In the genomic region with DNA sequence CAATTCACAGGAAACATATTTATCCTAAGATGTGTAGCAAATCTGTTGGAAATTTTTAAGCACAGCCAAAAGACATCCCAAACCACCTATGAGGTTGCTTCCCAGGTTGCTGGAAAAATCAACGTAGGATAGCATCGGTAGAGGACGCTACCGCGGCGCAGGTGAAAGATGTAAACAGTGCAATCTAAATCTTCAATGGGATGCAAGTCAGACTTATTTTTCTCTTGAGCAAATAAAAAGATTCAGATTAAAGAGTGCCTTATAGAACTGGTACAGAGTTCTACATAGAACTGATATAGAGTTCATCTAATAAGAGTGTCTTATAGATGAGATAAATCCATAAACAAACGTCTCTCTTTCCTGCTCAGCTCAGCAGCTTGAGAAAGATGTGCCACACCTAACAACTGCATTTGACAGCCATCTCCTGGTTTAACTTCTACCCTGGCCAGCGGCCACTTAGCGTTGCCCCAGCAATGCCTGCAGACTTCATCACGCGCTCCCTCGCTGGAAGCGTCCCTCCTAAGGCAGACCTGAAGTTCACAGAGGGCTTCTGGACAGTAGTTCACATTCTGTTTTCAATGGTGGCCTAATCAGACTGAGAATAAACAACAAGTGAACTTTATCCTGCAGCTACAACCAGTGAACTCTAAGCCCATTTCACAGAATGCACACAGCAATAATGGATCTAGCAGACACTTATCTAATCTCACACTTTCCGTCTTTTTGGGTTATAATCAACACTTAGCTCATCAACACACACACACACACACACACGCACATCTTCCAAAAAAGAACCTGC, we compare ENCODE assay signal across 1 cellular context.
TF ChIP-seq lines count a peak whose summit lies in the region.

No MANE protein-coding gene starts in this region.

TF ChIP-seq in HepG2, 621 proteins besides CTCF, POLR2A, EP300 and RAD21 (continued from another document and continues in another):
- no peak for TF ChIP-seq CEBPZ (IDR thresholded peaks at IDR 0.05; ENCODE audit: low read length)
- TF ChIP-seq ZNF331 (CRISPR knock-in tag; IDR thresholded peaks at IDR 0.05), result peak; percentile 38; the same call in 1 of the 2 replicates
- no peak; the same call in 1 of the 2 replicates for TF ChIP-seq KLF12 (CRISPR knock-in tag; IDR thresholded peaks at IDR 0.05; ENCODE audit: borderline replicate concordance)
- TF ChIP-seq HMGA1 (CRISPR knock-in tag; conservative IDR thresholded peaks at IDR 0.05), result no peak
- TF ChIP-seq THYN1 (CRISPR knock-in tag; IDR thresholded peaks at IDR 0.05; ENCODE audit: borderline replicate concordance, low read depth), result 0 out of 2 replicates have a peak, but pooled peaks have one; percentile 20
- TF ChIP-seq, protein P1, sequence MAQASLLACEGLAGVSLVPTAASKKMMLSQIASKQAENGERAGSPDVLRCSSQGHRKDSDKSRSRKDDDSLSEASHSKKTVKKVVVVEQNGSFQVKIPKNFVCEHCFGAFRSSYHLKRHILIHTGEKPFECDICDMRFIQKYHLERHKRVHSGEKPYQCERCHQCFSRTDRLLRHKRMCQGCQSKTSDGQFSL (CRISPR knock-in tag; IDR thresholded peaks at IDR 0.05), result no peak
- no peak for TF ChIP-seq CHCHD3 (CRISPR knock-in tag; IDR thresholded peaks at IDR 0.05)
- TF ChIP-seq ETV6 (CRISPR knock-in tag; conservative IDR thresholded peaks at IDR 0.05), result no peak
- TF ChIP-seq RELA (CRISPR knock-in tag; IDR thresholded peaks at IDR 0.05), result 0 out of 2 replicates have a peak, but pooled peaks have one; percentile 46
- no peak for TF ChIP-seq TCF7L2 (IDR thresholded peaks at IDR 0.05; ENCODE audit: low read depth, low read length)
- peak; percentile 82 for TF ChIP-seq RXRB (CRISPR knock-in tag; IDR thresholded peaks at IDR 0.05; ENCODE audit: borderline replicate concordance)
- TF ChIP-seq, protein P2, sequence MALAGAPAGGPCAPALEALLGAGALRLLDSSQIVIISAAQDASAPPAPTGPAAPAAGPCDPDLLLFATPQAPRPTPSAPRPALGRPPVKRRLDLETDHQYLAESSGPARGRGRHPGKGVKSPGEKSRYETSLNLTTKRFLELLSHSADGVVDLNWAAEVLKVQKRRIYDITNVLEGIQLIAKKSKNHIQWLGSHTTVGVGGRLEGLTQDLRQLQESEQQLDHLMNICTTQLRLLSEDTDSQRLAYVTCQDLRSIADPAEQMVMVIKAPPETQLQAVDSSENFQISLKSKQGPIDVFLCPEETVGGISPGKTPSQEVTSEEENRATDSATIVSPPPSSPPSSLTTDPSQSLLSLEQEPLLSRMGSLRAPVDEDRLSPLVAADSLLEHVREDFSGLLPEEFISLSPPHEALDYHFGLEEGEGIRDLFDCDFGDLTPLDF (CRISPR knock-in tag; IDR thresholded peaks at IDR 0.05), result no peak
- TF ChIP-seq TEAD3 (CRISPR knock-in tag; optimal IDR thresholded peaks at IDR 0.05; ENCODE audit: borderline replicate concordance), result no peak
- TF ChIP-seq ZNF441 (CRISPR knock-in tag; IDR thresholded peaks at IDR 0.05; ENCODE audit: borderline replicate concordance), result no peak
- no peak for TF ChIP-seq SUZ12 (IDR thresholded peaks at IDR 0.05; ENCODE audit: low read depth, low read length)
- peak; percentile 64; the same call in 1 of the 2 replicates for TF ChIP-seq ZNF124 (CRISPR knock-in tag; IDR thresholded peaks at IDR 0.05)
- TF ChIP-seq, protein P3, sequence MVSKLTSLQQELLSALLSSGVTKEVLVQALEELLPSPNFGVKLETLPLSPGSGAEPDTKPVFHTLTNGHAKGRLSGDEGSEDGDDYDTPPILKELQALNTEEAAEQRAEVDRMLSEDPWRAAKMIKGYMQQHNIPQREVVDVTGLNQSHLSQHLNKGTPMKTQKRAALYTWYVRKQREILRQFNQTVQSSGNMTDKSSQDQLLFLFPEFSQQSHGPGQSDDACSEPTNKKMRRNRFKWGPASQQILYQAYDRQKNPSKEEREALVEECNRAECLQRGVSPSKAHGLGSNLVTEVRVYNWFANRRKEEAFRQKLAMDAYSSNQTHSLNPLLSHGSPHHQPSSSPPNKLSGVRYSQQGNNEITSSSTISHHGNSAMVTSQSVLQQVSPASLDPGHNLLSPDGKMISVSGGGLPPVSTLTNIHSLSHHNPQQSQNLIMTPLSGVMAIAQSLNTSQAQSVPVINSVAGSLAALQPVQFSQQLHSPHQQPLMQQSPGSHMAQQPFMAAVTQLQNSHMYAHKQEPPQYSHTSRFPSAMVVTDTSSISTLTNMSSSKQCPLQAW (CRISPR knock-in tag; IDR thresholded peaks at IDR 0.05), result peak; percentile 68
- TF ChIP-seq, protein P4, sequence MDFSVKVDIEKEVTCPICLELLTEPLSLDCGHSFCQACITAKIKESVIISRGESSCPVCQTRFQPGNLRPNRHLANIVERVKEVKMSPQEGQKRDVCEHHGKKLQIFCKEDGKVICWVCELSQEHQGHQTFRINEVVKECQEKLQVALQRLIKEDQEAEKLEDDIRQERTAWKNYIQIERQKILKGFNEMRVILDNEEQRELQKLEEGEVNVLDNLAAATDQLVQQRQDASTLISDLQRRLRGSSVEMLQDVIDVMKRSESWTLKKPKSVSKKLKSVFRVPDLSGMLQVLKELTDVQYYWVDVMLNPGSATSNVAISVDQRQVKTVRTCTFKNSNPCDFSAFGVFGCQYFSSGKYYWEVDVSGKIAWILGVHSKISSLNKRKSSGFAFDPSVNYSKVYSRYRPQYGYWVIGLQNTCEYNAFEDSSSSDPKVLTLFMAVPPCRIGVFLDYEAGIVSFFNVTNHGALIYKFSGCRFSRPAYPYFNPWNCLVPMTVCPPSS (IDR thresholded peaks at IDR 0.05), result no peak
- TF ChIP-seq ZNF333 (CRISPR knock-in tag; IDR thresholded peaks at IDR 0.05; ENCODE audit: borderline replicate concordance), result no peak
- no peak for TF ChIP-seq FIP1L1 (IDR thresholded peaks at IDR 0.05; ENCODE audit: borderline replicate concordance, insufficient read depth, low read depth, low read length)
- no peak for TF ChIP-seq POLR2AphosphoS2 (IDR thresholded peaks at IDR 0.05; ENCODE audit: low read depth, low read length)
- TF ChIP-seq XBP1 (CRISPR knock-in tag; IDR thresholded peaks at IDR 0.05), result no peak
- TF ChIP-seq ZFP1 (CRISPR knock-in tag; IDR thresholded peaks at IDR 0.05), result no peak; the same call in none of the 2 replicates
- peak; percentile 75 for TF ChIP-seq HOXA3 (CRISPR knock-in tag; IDR thresholded peaks at IDR 0.05)
- TF ChIP-seq ZNF142 (CRISPR knock-in tag; IDR thresholded peaks at IDR 0.05), result 0 out of 2 replicates have a peak, but pooled peaks have one; percentile 0
- TF ChIP-seq POGK (CRISPR knock-in tag; conservative IDR thresholded peaks at IDR 0.05), result no peak
- no peak for TF ChIP-seq ZNF850 (CRISPR knock-in tag; conservative IDR thresholded peaks at IDR 0.05)
- peak; percentile 100 for TF ChIP-seq ZNF629 (CRISPR knock-in tag; conservative IDR thresholded peaks at IDR 0.05)
- 0 out of 2 replicates have a peak, but pooled peaks have one; percentile 46 for TF ChIP-seq TBX3 (IDR thresholded peaks at IDR 0.05; ENCODE audit: borderline replicate concordance)
- TF ChIP-seq ZNF83 (CRISPR knock-in tag; IDR thresholded peaks at IDR 0.05; ENCODE audit: borderline replicate concordance), result no peak
- TF ChIP-seq, protein P5, sequence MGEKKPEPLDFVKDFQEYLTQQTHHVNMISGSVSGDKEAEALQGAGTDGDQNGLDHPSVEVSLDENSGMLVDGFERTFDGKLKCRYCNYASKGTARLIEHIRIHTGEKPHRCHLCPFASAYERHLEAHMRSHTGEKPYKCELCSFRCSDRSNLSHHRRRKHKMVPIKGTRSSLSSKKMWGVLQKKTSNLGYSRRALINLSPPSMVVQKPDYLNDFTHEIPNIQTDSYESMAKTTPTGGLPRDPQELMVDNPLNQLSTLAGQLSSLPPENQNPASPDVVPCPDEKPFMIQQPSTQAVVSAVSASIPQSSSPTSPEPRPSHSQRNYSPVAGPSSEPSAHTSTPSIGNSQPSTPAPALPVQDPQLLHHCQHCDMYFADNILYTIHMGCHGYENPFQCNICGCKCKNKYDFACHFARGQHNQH (CRISPR knock-in tag; IDR thresholded peaks at IDR 0.05), result peak; percentile 40; the same call in 1 of the 2 replicates
- TF ChIP-seq ZBTB7A (CRISPR knock-in tag; IDR thresholded peaks at IDR 0.05), result no peak
- TF ChIP-seq FOSL1 (CRISPR knock-in tag; IDR thresholded peaks at IDR 0.05; ENCODE audit: borderline replicate concordance), result 0 out of 2 replicates have a peak, but pooled peaks have one; percentile 47
- no peak for TF ChIP-seq ZNF713 (CRISPR knock-in tag; IDR thresholded peaks at IDR 0.05)
